In the genomic region with DNA sequence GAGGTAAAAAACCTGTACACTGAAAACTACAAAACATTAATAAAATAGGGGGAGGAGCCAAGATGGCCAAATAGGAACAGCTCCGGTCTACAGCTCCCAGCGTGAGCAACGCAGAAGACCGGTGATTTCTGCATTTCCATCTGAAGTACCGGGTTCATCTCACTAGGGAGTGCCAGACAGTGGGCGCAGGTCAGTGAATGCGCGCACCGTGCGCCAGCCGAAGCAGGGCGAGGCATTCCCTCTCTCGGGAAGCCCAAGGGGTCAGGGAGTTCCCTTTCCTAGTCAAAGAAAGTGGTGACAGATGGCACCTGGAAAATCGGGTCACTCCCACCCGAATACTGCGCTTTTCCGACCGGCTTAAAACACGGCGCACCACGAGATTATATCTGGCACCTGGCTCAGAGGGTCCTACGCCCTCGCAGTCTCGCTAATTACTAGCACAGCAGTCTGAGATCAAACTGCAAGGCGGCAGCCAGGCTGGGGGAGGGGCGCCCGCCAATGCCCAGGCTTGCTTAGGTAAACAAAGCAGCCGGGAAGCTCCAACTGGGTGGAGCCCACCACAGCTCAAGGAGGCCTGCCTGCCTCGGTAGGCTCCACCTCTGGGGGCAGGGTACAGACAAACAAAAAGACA, we compare ENCODE assay signal across 7 cellular contexts.
A peak's percentile ranks its signal among the peaks of the same experiment; 100 is the strongest.
DNase-seq lines count a peak whose midpoint lies in the region; ATAC-seq, FAIRE-seq and TF ChIP-seq lines count a peak whose summit lies in the region.
"Not testable (repeated sequence)": the region's sequence is repeated elsewhere in the genome, so short reads cannot be mapped to it uniquely, and the experiment has no call there.

No MANE protein-coding gene starts in this region.

- ATAC-seq in lower lobe of right lung, result not testable (repeated sequence)

- not testable (repeated sequence) for H3K27ac ChIP-seq in HEK293 (ENCODE audit: extremely low read depth, low read depth, low read length); lower lobe of right lung
- H3K27ac ChIP-seq in cardiac muscle cell, result peak overlapping the region; percentile 49

- CTCF ChIA-PET in HEK293 (lab: Yijun Ruan, JAX), result not testable (repeated sequence)

- DNase-seq in NCI-H510A treated with DMSO at 0.1 percent for 48 hours (lab: John Stamatoyannopoulos, UW) (peak; percentile 2), SW480 (ENCODE audit: low spot score) (peak; percentile 2), bronchial epithelial cell (ENCODE audit: low read depth) (peak; percentile 3), cardiac muscle cell (ENCODE audit: low read depth in 1 of 2, low spot score in 1 of 2) (peak in 1 of 2 donors; percentile 29)
- DNase-seq in lower lobe of right lung; retinal pigment epithelial cell (ENCODE audit: low read depth): not testable (repeated sequence)

- intact Hi-C loops in lower lobe of right lung (cut with DNase I), result not testable (repeated sequence)

- H3K27me3 ChIP-seq in bronchial epithelial cell (ENCODE audit: control insufficient read depth, insufficient read depth, low read length); cardiac muscle cell; lower lobe of right lung (ENCODE audit: low read depth): not testable (repeated sequence)

- H3K36me3 ChIP-seq in HEK293 (ENCODE audit: control insufficient read depth in 2 of 2, insufficient read depth in 1 of 2, low read length in 2 of 2); bronchial epithelial cell (ENCODE audit: control insufficient read depth, insufficient read depth, low read length); cardiac muscle cell; lower lobe of right lung: not testable (repeated sequence)

- not testable (repeated sequence) for FAIRE-seq in bronchial epithelial cell (lab: Jason Lieb, UNC)

- H3K4me3 ChIP-seq in HEK293 (ENCODE audit: low read depth, low read length), result not testable (repeated sequence)
- H3K4me3 ChIP-seq in bronchial epithelial cell (ENCODE audit: low read depth, low read length) (peak overlapping the region; percentile 21), cardiac muscle cell (peak overlapping the region; percentile 30), lower lobe of right lung (peak overlapping the region; percentile 45), retinal pigment epithelial cell (ENCODE audit: low read length) (peak overlapping the region; percentile 17)

- not testable (repeated sequence) for H3K4me1 ChIP-seq in HEK293 (ENCODE audit: control insufficient read depth, insufficient read depth, low read length); cardiac muscle cell (ENCODE audit: low read depth); lower lobe of right lung

- not testable (repeated sequence) for TF ChIP-seq CTCF in HEK293 (tag by site-specific recombination; IDR thresholded peaks at IDR 0.05); bronchial epithelial cell (IDR thresholded peaks at IDR 0.05; ENCODE audit: insufficient read depth, low read length, severe bottlenecking); cardiac muscle cell (IDR thresholded peaks at IDR 0.05; ENCODE audit: low read depth, low read length); lower lobe of right lung (IDR thresholded peaks at IDR 0.05); retinal pigment epithelial cell (conservative IDR thresholded peaks at IDR 0.05; ENCODE audit: low read depth, low read length)

- H3K9me3 ChIP-seq in HEK293 (ENCODE audit: control insufficient read depth, insufficient read depth, low read depth, low read length); cardiac muscle cell (ENCODE audit: low read depth); lower lobe of right lung: not testable (repeated sequence)

- POLR2A ChIA-PET in HEK293 (lab: Yijun Ruan, JAX), result not testable (repeated sequence)

TF ChIP-seq in HEK293, 187 proteins besides CTCF, POLR2A, EP300 and RAD21:
- peak; percentile 49; the same call in 1 of the 2 replicates for TF ChIP-seq ZNF335 (tag by site-specific recombination; conservative IDR thresholded peaks at IDR 0.05)
- TF ChIP-seq, protein P1, sequence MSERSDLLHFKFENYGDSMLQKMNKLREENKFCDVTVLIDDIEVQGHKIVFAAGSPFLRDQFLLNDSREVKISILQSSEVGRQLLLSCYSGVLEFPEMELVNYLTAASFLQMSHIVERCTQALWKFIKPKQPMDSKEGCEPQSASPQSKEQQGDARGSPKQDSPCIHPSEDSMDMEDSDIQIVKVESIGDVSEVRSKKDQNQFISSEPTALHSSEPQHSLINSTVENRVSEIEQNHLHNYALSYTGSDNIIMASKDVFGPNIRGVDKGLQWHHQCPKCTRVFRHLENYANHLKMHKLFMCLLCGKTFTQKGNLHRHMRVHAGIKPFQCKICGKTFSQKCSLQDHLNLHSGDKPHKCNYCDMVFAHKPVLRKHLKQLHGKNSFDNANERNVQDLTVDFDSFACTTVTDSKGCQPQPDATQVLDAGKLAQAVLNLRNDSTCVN (tag by site-specific recombination; optimal IDR thresholded peaks at IDR 0.05), result peak; percentile 7
